In genomic region chrX:140765043-140765784, GRCh38 we compare ENCODE assay signal across 8 cellular contexts. TPM values are rescaled to one million over a fixed set of nuclear protein-coding genes. Genes with fewer than 3 reads are reported as not detected.
DNase-seq lines count a peak whose midpoint lies in the region; ATAC-seq and TF ChIP-seq lines count a peak whose summit lies in the region.

No MANE protein-coding gene starts in this region.

- H3K4me2 ChIP-seq in BLaER1, result peak overlapping the region; percentile 71
- H3K4me2 ChIP-seq in osteoblast (ENCODE audit: insufficient read depth, low read length), result peak overlapping the region; percentile 68

- peak overlapping the region; percentile 82 for H2AFZ ChIP-seq in osteoblast (ENCODE audit: low read length)

- 22 to 42% (median 30%) methylated on average over 11 to 19 of the region's 19 CpGs for WGBS in adrenal gland, 4 donors

- H3K27me3 ChIP-seq in BLaER1, result peaks cover 78% of the 10 kb centered on the region
- H3K27me3 ChIP-seq in osteoblast (ENCODE audit: insufficient read depth, low read length), result no peaks in the 10 kb centered on the region
- H3K27me3 ChIP-seq in adrenal gland, result peaks cover 8% of the 10 kb centered on the region

- H3K4me3 ChIP-seq in BLaER1 (peak overlapping the region; percentile 58; the same call in 1 of the 2 replicates), osteoblast (ENCODE audit: insufficient read depth, low read length) (peak overlapping the region; percentile 75), adrenal gland (peak overlapping the region in 1 of 4 donors; percentile 35)

- no peaks in the 10 kb centered on the region for H3K9me3 ChIP-seq in BLaER1
- no peaks in the 10 kb centered on the region for H3K9me3 ChIP-seq in osteoblast (ENCODE audit: low read depth, low read length)
- no peaks in the 10 kb centered on the region for H3K9me3 ChIP-seq in adrenal gland (replicated peaks in 1 of 3)

- H3K4me1 ChIP-seq in BLaER1 (no peaks in the 10 kb centered on the region), osteoblast (ENCODE audit: insufficient read depth, low read length) (peaks cover 14% of the 10 kb centered on the region), adrenal gland (replicated peaks in 1 of 2) (no peaks in the 10 kb centered on the region)

- TF ChIP-seq CTCF in osteoblast (IDR thresholded peaks at IDR 0.05; ENCODE audit: extremely low read depth, low read depth, low read length), result no peak
- TF ChIP-seq CTCF in adrenal gland (IDR thresholded peaks at IDR 0.05), result no peak

- intact Hi-C loops in adrenal gland (cut with DNase I), result no loop called here

- H3K36me3 ChIP-seq in BLaER1 (no peaks in the 10 kb centered on the region), osteoblast (ENCODE audit: insufficient read depth, low read length) (no peaks in the 10 kb centered on the region), adrenal gland (replicated peaks in 1 of 2) (no peaks in the 10 kb centered on the region)

- peaks cover 28% of the 10 kb centered on the region for H3K79me2 ChIP-seq in osteoblast (ENCODE audit: insufficient read depth, low read length)

- DNase-seq in LHCN-M2 (ENCODE audit: low read depth) (peak; percentile 31), fibroblast of gingiva (ENCODE audit: low read depth) (peak; percentile 56), osteoblast (ENCODE audit: insufficient read length, low spot score, missing footprints) (no peak), adrenal gland (no peak)
- DNase-seq in stimulated activated CD4-positive, alpha-beta T cell treated with anti-CD3 and anti-CD28 coated beads, Interleukin-12 subunit alpha, Interleukin-12 subunit beta, amount 100 ng/mL, for 4 hours, result no peak

- H4K20me1 ChIP-seq in BLaER1, result peaks cover 6% of the 10 kb centered on the region; the same call in 1 of the 2 replicates
- peaks cover 3% of the 10 kb centered on the region for H4K20me1 ChIP-seq in osteoblast (ENCODE audit: insufficient read depth, low read length)

- no peak overlapping the region for H3K27ac ChIP-seq in BLaER1
- H3K27ac ChIP-seq in osteoblast (ENCODE audit: low read depth, low read length), result peak overlapping the region; percentile 84
- H3K27ac ChIP-seq in adrenal gland, result no peak overlapping the region

- H3K9ac ChIP-seq in BLaER1, result 0 out of 2 replicates have a peak overlapping the region, but pooled peaks have one; percentile 43

- TF ChIP-seq POLR2A in adrenal gland (IDR thresholded peaks at IDR 0.05), result no peak

- ATAC-seq in GM19328 (IDR thresholded peaks at IDR 0.05; ENCODE audit: unreplicated experiment), result no peak
- no peak for ATAC-seq in HG02981 (IDR thresholded peaks at IDR 0.05; ENCODE audit: unreplicated experiment)

RNA-seq across cellular contexts. Expression of gene LINC00632, which starts 55.7 kb away (rescaled TPM):
- total RNA-seq in LHCN-M2 (2014; rRNA removed) (5.8 and 6.3 TPM in 2 replicates), osteoblast (9.4 and 10.1 TPM in 2 replicates), adrenal gland (10 to 100 TPM in 5 of 8 donors, 1 to 10 TPM in 3; 2.9 to 94.0 (median 23.8) TPM)
- 11.4 TPM for polyA plus RNA-seq in LHCN-M2 (2012)
- 10 to 100 TPM in 1 of 3 donors, 1 to 10 TPM in 2; 2.3 to 56.5 (median 5.1) TPM for polyA plus RNA-seq in adrenal gland

Comparison
In these comparisons a context has a peak if more than half of its experiments do, and no peak if none do; other contexts are left out.
1. DNase-seq: peak in LHCN-M2 (single experiment) and fibroblast of gingiva (single experiment); none in osteoblast (single experiment), adrenal gland (0 of 7) and stimulated activated CD4-positive, alpha-beta T cell treated with anti-CD3 and anti-CD28 coated beads, Interleukin-12 subunit alpha, Interleukin-12 subunit beta, amount 100 ng/mL, for 4 hours (single experiment).